Comparison of ENCODE assay signal across 24 cellular contexts in the genomic region with DNA sequence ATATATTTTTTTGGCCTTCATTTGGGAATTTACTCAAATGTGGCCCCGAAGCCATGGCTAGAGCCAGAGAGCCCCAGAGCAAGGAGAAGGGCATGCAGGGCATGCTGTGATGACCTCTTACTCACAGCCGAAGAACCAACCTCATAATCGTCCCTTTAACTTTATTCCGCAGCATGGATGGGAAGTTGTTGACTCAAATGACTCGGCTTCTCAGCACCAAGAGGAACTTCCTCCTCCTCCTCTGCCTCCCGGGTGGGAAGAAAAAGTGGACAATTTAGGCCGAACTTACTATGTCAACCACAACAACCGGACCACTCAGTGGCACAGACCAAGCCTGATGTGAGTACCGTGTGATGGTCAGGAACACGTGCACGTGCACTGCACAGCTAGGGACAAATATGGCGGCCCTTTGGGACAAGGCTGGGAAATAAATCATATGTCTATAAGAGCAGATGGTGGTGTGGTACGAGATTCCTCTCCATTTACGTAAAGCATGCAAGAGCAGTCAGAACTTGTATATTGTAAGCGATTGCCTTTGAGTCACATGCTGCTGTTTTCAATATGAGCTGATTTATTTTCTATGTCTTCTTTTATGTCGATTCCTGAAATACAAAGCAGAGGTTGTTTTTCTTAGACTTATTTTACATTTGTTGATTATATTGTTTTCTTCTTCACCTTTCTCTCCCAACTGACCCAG.
"Had no signal": no experiment of that assay in that cellular context is flagged by ENCODE, and none has a peak within 500 bp of the region (broad histone marks: within the 10 kb centered on the region; RNA-seq: fewer than 3 reads in every experiment).

No MANE protein-coding gene starts in this region.

- H3K4me1 ChIP-seq: uterus had no signal

- H3K36me3 ChIP-seq: suprapubic skin, thyroid gland, uterus had no signal

- H3K4me3 Mint-ChIP-seq: endodermal cell; memory B cell; natural killer cell treated with Interleukin-12 subunit alpha and Interleukin-12 subunit beta and Interleukin-15 and Interleukin-18, amount 100 ng/mL, for 72 hours; type B pancreatic cell had no signal

- H3K4me2 ChIP-seq: hepatocyte had no signal

- H3K27ac ChIP-seq: coronary artery, hepatocyte, left ventricle myocardium inferior, lower lobe of right lung, pancreas, prostate gland, right lobe of liver, skin epidermis, suprapubic skin, thyroid gland, uterus had no signal

- H3K4me3 ChIP-seq: coronary artery, hepatocyte, left ventricle myocardium inferior, lower lobe of right lung, pancreas, prostate gland, right lobe of liver, skin epidermis, suprapubic skin, thyroid gland, uterus had no signal

- H3K9me3 ChIP-seq: left ventricle myocardium inferior, lower lobe of right lung, pancreas, prostate gland, right lobe of liver, suprapubic skin, thyroid gland, uterus had no signal

- H3K27ac Mint-ChIP-seq: endodermal cell; memory B cell; natural killer cell treated with Interleukin-12 subunit alpha and Interleukin-12 subunit beta and Interleukin-15 and Interleukin-18, amount 100 ng/mL, for 72 hours; type B pancreatic cell had no signal

- H3K27me3 Mint-ChIP-seq: memory B cell; natural killer cell treated with Interleukin-12 subunit alpha and Interleukin-12 subunit beta and Interleukin-15 and Interleukin-18, amount 100 ng/mL, for 72 hours; type B pancreatic cell had no signal

- H3K27me3 ChIP-seq: hepatocyte, pancreas, right lobe of liver, suprapubic skin, thyroid gland, uterus had no signal

- H3K36me3 Mint-ChIP-seq: natural killer cell treated with Interleukin-12 subunit alpha and Interleukin-12 subunit beta and Interleukin-15 and Interleukin-18, amount 100 ng/mL, for 72 hours had no signal

- H2AFZ ChIP-seq: hepatocyte had no signal

- ATAC-seq: left cardiac atrium; lower lobe of right lung; natural killer cell treated with Interleukin-12 subunit alpha and Interleukin-12 subunit beta and Interleukin-15 and Interleukin-18, amount 100 ng/mL, for 72 hours; pancreas; right lobe of liver had no signal

- FAIRE-seq: endothelial cell of umbilical vein, kidney, pancreas had no signal

- DNase-seq: effector CD4-positive, alpha-beta T cell; erythroblast; head of caudate nucleus; kidney; left cardiac atrium; left ventricle myocardium inferior; lower lobe of right lung; midbrain; occipital lobe; pancreas; right lobe of liver; stimulated activated naive CD4-positive, alpha-beta T cell treated with Interleukin-2 at 50 U/mL for 16 hours; thyroid gland; uterus had no signal

- H3K9me3 Mint-ChIP-seq: endodermal cell; memory B cell; natural killer cell treated with Interleukin-12 subunit alpha and Interleukin-12 subunit beta and Interleukin-15 and Interleukin-18, amount 100 ng/mL, for 72 hours; type B pancreatic cell had no signal
